ENCODE assay signal across 8 cellular contexts in the genomic region with DNA sequence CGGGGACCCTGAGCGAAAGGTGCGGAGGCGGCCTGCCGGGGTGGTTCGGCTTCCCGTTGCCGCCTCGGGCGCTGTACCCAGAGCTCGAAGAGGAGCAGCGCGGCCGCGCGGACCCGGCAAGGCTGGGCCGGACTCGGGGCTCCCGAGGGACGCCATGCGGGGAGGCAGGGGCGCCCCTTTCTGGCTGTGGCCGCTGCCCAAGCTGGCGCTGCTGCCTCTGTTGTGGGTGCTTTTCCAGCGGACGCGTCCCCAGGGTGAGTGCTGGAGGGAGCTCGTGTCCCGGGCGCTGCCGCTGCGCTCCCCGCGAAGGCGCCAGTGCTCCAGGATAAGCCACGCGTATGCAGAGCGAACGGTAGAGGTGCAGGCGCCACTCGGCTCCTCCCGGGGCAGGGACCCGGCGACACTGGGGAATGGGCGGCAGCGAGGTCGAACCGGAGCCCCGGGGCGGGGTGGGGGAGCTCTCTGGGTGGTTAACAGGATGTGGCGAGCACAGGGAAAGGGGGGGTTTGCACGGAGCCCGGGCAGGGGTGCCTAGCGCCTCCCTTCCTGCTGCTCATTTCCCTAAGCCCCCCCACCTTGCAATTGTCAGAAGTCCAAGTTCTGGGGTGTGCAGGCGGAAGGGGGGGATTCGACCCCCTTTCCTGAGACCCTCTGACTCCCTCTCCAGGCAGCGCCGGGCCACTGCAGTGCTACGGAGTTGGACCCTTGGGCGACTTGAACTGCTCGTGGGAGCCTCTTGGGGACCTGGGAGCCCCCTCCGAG. TPM values are rescaled to one million over a fixed set of nuclear protein-coding genes. Genes with fewer than 3 reads are reported as not detected.
DNase-seq lines count a peak whose midpoint lies in the region; ATAC-seq and TF ChIP-seq lines count a peak whose summit lies in the region.

TSS of gene IL27RA (plus strand) at position 44 of the 762 bp plus-strand sequence. CDS start at position 155, 111 bp downstream.

- DNase-seq in GM10248 (ENCODE audit: extremely low spot score), result peak; percentile 81
- peak; percentile 30 to 66 for DNase-seq in NCI-H526 (lab: John Stamatoyannopoulos, UW)
- peak; percentile 88 for DNase-seq in activated CD8-positive, alpha-beta T cell treated with anti-CD3 and anti-CD28 coated beads, Interleukin-2, amount 10 ng/mL, durations not matched to agents 7 days and 5 days
- peak; percentile 80 to 84 (median 83) for DNase-seq in effector memory CD8-positive, alpha-beta T cell
- peak; percentile 19 for DNase-seq in midbrain (lab: John Stamatoyannopoulos, UW)
- peak; percentile 57 to 58 for DNase-seq in stimulated activated CD8-positive, alpha-beta memory T cell treated with anti-CD3 and anti-CD28 coated beads, Interleukin-4, amount 100 ng/mL, for 1 hour (ENCODE audit: low read depth in 2 of 2, low spot score in 1 of 2)

- peaks cover 20% of the 10 kb centered on the region for H3K4me1 Mint-ChIP-seq in activated CD8-positive, alpha-beta T cell treated with anti-CD3 and anti-CD28 coated beads, Interleukin-2, amount 10 ng/mL, durations not matched to agents 7 days and 5 days (ENCODE audit: low read depth)
- H3K4me1 Mint-ChIP-seq in effector memory CD8-positive, alpha-beta T cell (ENCODE audit: low read depth in 2 of 2), result peaks cover 29 to 35% of the 10 kb centered on the region in 2 donors

- peak; percentile 67 for ATAC-seq in HG02852 (IDR thresholded peaks at IDR 0.05; ENCODE audit: unreplicated experiment)
- peak; percentile 81 for ATAC-seq in activated CD8-positive, alpha-beta T cell treated with anti-CD3 and anti-CD28 coated beads, Interleukin-2, amount 10 ng/mL, durations not matched to agents 7 days and 5 days
- ATAC-seq in effector memory CD8-positive, alpha-beta T cell (replicated peaks), result peak; percentile 82
- ATAC-seq in GM21526 (IDR thresholded peaks at IDR 0.05; ENCODE audit: low FRiP score, unreplicated experiment), result no peak

- peaks cover 2% of the 10 kb centered on the region for H3K27me3 Mint-ChIP-seq in activated CD8-positive, alpha-beta T cell treated with anti-CD3 and anti-CD28 coated beads, Interleukin-2, amount 10 ng/mL, durations not matched to agents 7 days and 5 days (ENCODE audit: low read depth)
- no peaks in the 10 kb centered on the region for H3K27me3 Mint-ChIP-seq in effector memory CD8-positive, alpha-beta T cell

- TF ChIP-seq CTCF in GM10248 (IDR thresholded peaks at IDR 0.05; ENCODE audit: control extremely low read depth, extremely low read depth, low read depth, missing control alignments), result peak; percentile 85

- POLR2A ChIA-PET in GM10248 (lab: Yijun Ruan, JAX), result interaction anchor here (0.6 to 0.7 kb wide), 2 partner anchors 21 to 26 kb away, joined by 3 to 4 read pairs; partner anchors contain the start of gene RFX1
- POLR2A ChIA-PET in activated CD8-positive, alpha-beta T cell treated with anti-CD3 and anti-CD28 coated beads, Interleukin-2, amount 10 ng/mL, durations not matched to agents 7 days and 5 days (lab: Charles Lee), result interaction anchor here (0.7 to 2.9 kb wide), 24 partner anchors 10 to 875 kb away, joined by 3 to 49 read pairs (median 6); partner anchors contain the start of genes DCAF15, PODNL1 and RFX1

- H3K9me3 Mint-ChIP-seq in activated CD8-positive, alpha-beta T cell treated with anti-CD3 and anti-CD28 coated beads, Interleukin-2, amount 10 ng/mL, durations not matched to agents 7 days and 5 days (ENCODE audit: insufficient read depth), result no peaks in the 10 kb centered on the region
- H3K9me3 Mint-ChIP-seq in effector memory CD8-positive, alpha-beta T cell, result no peaks in the 10 kb centered on the region

- H3K4me3 Mint-ChIP-seq in activated CD8-positive, alpha-beta T cell treated with anti-CD3 and anti-CD28 coated beads, Interleukin-2, amount 10 ng/mL, durations not matched to agents 7 days and 5 days, result peak within 1 kb of the TSS; percentile 94
- H3K4me3 Mint-ChIP-seq in effector memory CD8-positive, alpha-beta T cell, result peak within 1 kb of the TSS; percentile 96 to 97

- CTCF ChIA-PET in GM10248 (lab: Yijun Ruan, JAX), result interaction anchor here (0.6 to 3.4 kb wide), 27 partner anchors 10 to 316 kb away, joined by 3 to 25 read pairs (median 4); partner anchors contain the start of gene MISP3
- CTCF ChIA-PET in activated CD8-positive, alpha-beta T cell treated with anti-CD3 and anti-CD28 coated beads, Interleukin-2, amount 10 ng/mL, durations not matched to agents 7 days and 5 days (lab: Charles Lee), result interaction anchor here (0.5 to 3.4 kb wide), 29 partner anchors 10 to 170 kb away, joined by 3 to 23 read pairs (median 4); partner anchors contain the start of genes ASF1B, DCAF15, NANOS3 and RFX1

- peak within 1 kb of the TSS; percentile 96 for H3K27ac Mint-ChIP-seq in activated CD8-positive, alpha-beta T cell treated with anti-CD3 and anti-CD28 coated beads, Interleukin-2, amount 10 ng/mL, durations not matched to agents 7 days and 5 days
- peak within 1 kb of the TSS; percentile 94 to 97 for H3K27ac Mint-ChIP-seq in effector memory CD8-positive, alpha-beta T cell

- peaks cover 15% of the 10 kb centered on the region for H3K36me3 Mint-ChIP-seq in activated CD8-positive, alpha-beta T cell treated with anti-CD3 and anti-CD28 coated beads, Interleukin-2, amount 10 ng/mL, durations not matched to agents 7 days and 5 days (ENCODE audit: low read depth)
- H3K36me3 Mint-ChIP-seq in effector memory CD8-positive, alpha-beta T cell (ENCODE audit: insufficient read depth), result peaks cover 52% of the 10 kb centered on the region

RNA-seq across cellular contexts. Expression of gene IL27RA, which starts in this region (rescaled TPM):
- 10 to 100 TPM; 39.7 to 39.8 TPM for total RNA-seq in activated CD8-positive, alpha-beta T cell treated with anti-CD3 and anti-CD28 coated beads, Interleukin-2, amount 10 ng/mL, durations not matched to agents 7 days and 5 days

Comparison
In these comparisons a context has a peak if more than half of its experiments do, and no peak if none do; other contexts are left out.
1. DNase-seq: peak in every context shown above with its lines; median percentile 88 in activated CD8-positive, alpha-beta T cell treated with anti-CD3 and anti-CD28 coated beads, Interleukin-2, amount 10 ng/mL, durations not matched to agents 7 days and 5 days; 83 in effector memory CD8-positive, alpha-beta T cell; 81 in GM10248; 58 in stimulated activated CD8-positive, alpha-beta memory T cell treated with anti-CD3 and anti-CD28 coated beads, Interleukin-4, amount 100 ng/mL, for 1 hour; 48 in NCI-H526; 19 in midbrain.